Comparison of ENCODE assay signal across 12 cellular contexts in genomic region chr9:130741831-130742449, GRCh38. TPM values are rescaled to one million over a fixed set of nuclear protein-coding genes. Genes with fewer than 3 reads are reported as not detected.
DNase-seq lines count a peak whose midpoint lies in the region; ATAC-seq and TF ChIP-seq lines count a peak whose summit lies in the region.
"Had no signal": no experiment of that assay in that cellular context is flagged by ENCODE, and none has a peak within 500 bp of the region (broad histone marks: within the 10 kb centered on the region; RNA-seq: fewer than 3 reads in every experiment).

No MANE protein-coding gene starts in this region.

- H3K27me3 ChIP-seq in MG63: no peaks in the 10 kb centered on the region

- no peak overlapping the region for H3K4me3 ChIP-seq in MG63
- H3K4me3 ChIP-seq in choroid plexus epithelial cell (ENCODE audit: low read depth, low read length): no peak overlapping the region
- no peak overlapping the region for H3K4me3 ChIP-seq in retinal pigment epithelial cell (ENCODE audit: low read length)

- DNase-seq in activated CD4-positive, CD25-positive, alpha-beta regulatory T cell (lab: John Stamatoyannopoulos, UW): no peak
- peak; percentile 48 for DNase-seq in MG63
- peak; percentile 52 for DNase-seq in choroid plexus epithelial cell (ENCODE audit: low read depth)
- peak; percentile 38 for DNase-seq in retinal pigment epithelial cell (ENCODE audit: low read depth)
- DNase-seq in inferior parietal cortex (ENCODE audit: extremely low spot score): no peak
- DNase-seq: DND-41; NCI-H1930; stimulated activated CD4-positive, alpha-beta T cell treated with anti-CD3 and anti-CD28 coated beads, Interleukin-12 subunit alpha, Interleukin-12 subunit beta, amount 100 ng/mL, for 4 hours had no signal

- H3K9me3 ChIP-seq in MG63: peaks cover 3% of the 10 kb centered on the region; the same call in 1 of the 2 replicates

- peak; percentile 41 to 59 for ATAC-seq in activated CD4-positive, CD25-positive, alpha-beta regulatory T cell treated with anti-CD3 and anti-CD28 coated beads, Interleukin-2, amount 50 U/mL, for 24 hours
- ATAC-seq in GM18868 (IDR thresholded peaks at IDR 0.05; ENCODE audit: unreplicated experiment) (no peak), GM21526 (IDR thresholded peaks at IDR 0.05; ENCODE audit: low FRiP score, unreplicated experiment) (no peak)
- ATAC-seq: stimulated activated memory B cell treated with anti-CD40 and anti-IgM and Interleukin-4, amounts not matched to agents 10 μg/mL and 1 μg/mL and 100 μg/mL, for 72 hours had no signal

- peaks cover 2% of the 10 kb centered on the region; the same call in 1 of the 2 replicates for H3K36me3 ChIP-seq in MG63

- TF ChIP-seq CTCF in choroid plexus epithelial cell (conservative IDR thresholded peaks at IDR 0.05; ENCODE audit: low read depth, low read length) (no peak), retinal pigment epithelial cell (conservative IDR thresholded peaks at IDR 0.05; ENCODE audit: low read depth, low read length) (no peak)

RNA-seq across cellular contexts. Expression of gene EXOSC2, which starts 48.4 kb away (rescaled TPM):
- 31.4 and 46.4 TPM in 2 replicates for total RNA-seq in MG63 (2014; rRNA removed; shearing (Covaris generic); ENCODE audit: low replicate concordance)

Comparison
In these comparisons a context has a peak if more than half of its experiments do, and no peak if none do; other contexts are left out.
1. ATAC-seq: peak in activated CD4-positive, CD25-positive, alpha-beta regulatory T cell treated with anti-CD3 and anti-CD28 coated beads, Interleukin-2, amount 50 U/mL, for 24 hours (2 of 2); none in GM18868 (single experiment) and GM21526 (single experiment).
2. DNase-seq: peak in MG63 (single experiment), choroid plexus epithelial cell (single experiment) and retinal pigment epithelial cell (single experiment); none in activated CD4-positive, CD25-positive, alpha-beta regulatory T cell (0 of 4) and inferior parietal cortex (single experiment).